ENCODE assay signal across 8 cellular contexts in genomic region chr11:43943931-43944751, GRCh38. TPM values are rescaled to one million over a fixed set of nuclear protein-coding genes. Genes with fewer than 3 reads are reported as not detected.
DNase-seq lines count a peak whose midpoint lies in the region; ATAC-seq and TF ChIP-seq lines count a peak whose summit lies in the region.

No MANE protein-coding gene starts in this region.

- peak in 1 of 4 donors; percentile 50 for TF ChIP-seq POLR2A in upper lobe of left lung (IDR thresholded peaks at IDR 0.05)

- H3K27me3 ChIP-seq in CD8-positive, alpha-beta memory T cell (ENCODE audit: insufficient read depth, low read length, poor library complexity, severe bottlenecking), result peaks cover 19% of the 10 kb centered on the region
- peaks cover 0 to 6% (median 2%) of the 10 kb centered on the region in 4 donors for H3K27me3 ChIP-seq in upper lobe of left lung

- H3K36me3 Mint-ChIP-seq in CD8-positive, alpha-beta memory T cell, result peaks cover 0 to 3% (median 0%) of the 10 kb centered on the region in 3 donors

- H3K27ac ChIP-seq in CD8-positive, alpha-beta memory T cell (ENCODE audit: low read depth, low read length), result no peak overlapping the region
- no peak overlapping the region for H3K27ac ChIP-seq in mesodermal cell (ENCODE audit: low read depth, low read length, severe bottlenecking)
- peak overlapping the region; percentile 82 to 94 (median 86) for H3K27ac ChIP-seq in upper lobe of left lung

- peak overlapping the region; percentile 81 to 91 (median 88) for H3K4me3 Mint-ChIP-seq in CD8-positive, alpha-beta memory T cell

- H3K9me3 ChIP-seq in CD8-positive, alpha-beta memory T cell (ENCODE audit: low read length), result no peaks in the 10 kb centered on the region
- H3K9me3 ChIP-seq in mesodermal cell (ENCODE audit: control insufficient read depth, low read length), result no peaks in the 10 kb centered on the region
- no peaks in the 10 kb centered on the region for H3K9me3 ChIP-seq in upper lobe of left lung

- TF ChIP-seq CTCF in choroid plexus epithelial cell (conservative IDR thresholded peaks at IDR 0.05; ENCODE audit: low read depth, low read length) (no peak), upper lobe of left lung (IDR thresholded peaks at IDR 0.05) (no peak)

- CTCF ChIA-PET in CD8-positive, alpha-beta memory T cell (lab: Charles Lee), result interaction anchor here (1.4 kb wide), 1 partner anchor 54 kb away, joined by 3 read pairs; no protein-coding TSS in a partner anchor

- no peaks in the 10 kb centered on the region for H3K36me3 ChIP-seq in CD8-positive, alpha-beta memory T cell (ENCODE audit: insufficient read depth, low read length)
- H3K36me3 ChIP-seq in mesodermal cell (ENCODE audit: control insufficient read depth, insufficient read depth, low read length) (no peaks in the 10 kb centered on the region), upper lobe of left lung (no peaks in the 10 kb centered on the region)

- ATAC-seq in upper lobe of left lung (ENCODE audit: low FRiP score in 2 of 2), result peak; percentile 11 to 39

- no peak for DNase-seq in CD8-positive, alpha-beta memory T cell
- DNase-seq in NCI-H69 (lab: John Stamatoyannopoulos, UW), result peak; percentile 66
- peak; percentile 76 for DNase-seq in choroid plexus epithelial cell (ENCODE audit: low read depth)
- peak in 1 of 2 donors; percentile 84 for DNase-seq in upper lobe of left lung
- no peak for DNase-seq in NCI-H446 treated with DMSO at 0.1 percent for 48 hours (lab: John Stamatoyannopoulos, UW)
- no peak for DNase-seq in NOMO-1 (lab: John Stamatoyannopoulos, UW; ENCODE audit: unreplicated experiment in 2 of 2)
- DNase-seq in NCI-H187 treated with DMSO at 0.1 percent for 48 hours (lab: John Stamatoyannopoulos, UW), result no peak

- POLR2A ChIA-PET in CD8-positive, alpha-beta memory T cell (lab: Charles Lee), result no interaction called here

- WGBS in mesodermal cell (ENCODE audit: insufficient coverage in 2 of 2), 2 experiments, result 2 to 3% methylated on average over 36 to 43 of the region's 54 CpGs
- 0 to 3% methylated on average over 14 to 37 of the region's 54 CpGs for WGBS in upper lobe of left lung, 2 donors

- H3K4me1 Mint-ChIP-seq in CD8-positive, alpha-beta memory T cell, result peaks cover 14 to 20% (median 15%) of the 10 kb centered on the region in 3 donors

- H3K4me3 ChIP-seq in CD8-positive, alpha-beta memory T cell (ENCODE audit: low read length), result no peak overlapping the region
- H3K4me3 ChIP-seq in choroid plexus epithelial cell (ENCODE audit: low read depth, low read length) (peak overlapping the region; percentile 85), mesodermal cell (ENCODE audit: extremely low read depth, insufficient read depth, low read length, poor library complexity, severe bottlenecking) (peak overlapping the region; percentile 48), upper lobe of left lung (peak overlapping the region; percentile 30 to 83 (median 68))

- no peaks in the 10 kb centered on the region for H3K9me3 Mint-ChIP-seq in CD8-positive, alpha-beta memory T cell

- TF ChIP-seq EP300 in upper lobe of left lung (IDR thresholded peaks at IDR 0.05), result no peak

- H3K27ac Mint-ChIP-seq in CD8-positive, alpha-beta memory T cell, result no peak overlapping the region

- peaks cover 8% of the 10 kb centered on the region for H3K4me1 ChIP-seq in CD8-positive, alpha-beta memory T cell (ENCODE audit: insufficient read depth, low read length)
- H3K4me1 ChIP-seq in mesodermal cell (ENCODE audit: control insufficient read depth, insufficient read depth, low read length, poor library complexity, severe bottlenecking), result peaks cover 8% of the 10 kb centered on the region
- H3K4me1 ChIP-seq in upper lobe of left lung, result peaks cover 17 to 38% (median 23%) of the 10 kb centered on the region in 4 donors

- peaks cover 40 to 70% of the 10 kb centered on the region in 2 donors for H3K27me3 Mint-ChIP-seq in CD8-positive, alpha-beta memory T cell

RNA-seq across cellular contexts. Expression of gene C11orf96, which starts 1.7 kb away (rescaled TPM):
- under 1 TPM; 0.29 to 0.31 TPM for total RNA-seq in CD8-positive, alpha-beta memory T cell
- polyA plus RNA-seq in CD8-positive, alpha-beta memory T cell, result not detected
- polyA plus RNA-seq in mesodermal cell (2013, experiment 1 of 2), result 8.8 TPM
- polyA plus RNA-seq in mesodermal cell (2013, experiment 2 of 2), result 11.5 TPM
- total RNA-seq in upper lobe of left lung, result 100 to 1,000 TPM in 4 of 6 donors, 10 to 100 TPM in 2; 83.2 to 255 (median 168) TPM

Comparison
In these comparisons a context has a peak if more than half of its experiments do, and no peak if none do; other contexts are left out.
1. DNase-seq: peak in NCI-H69 (single experiment) and choroid plexus epithelial cell (single experiment); none in CD8-positive, alpha-beta memory T cell (0 of 5), NCI-H446 treated with DMSO at 0.1 percent for 48 hours (single experiment), NOMO-1 (0 of 2) and NCI-H187 treated with DMSO at 0.1 percent for 48 hours (single experiment).
2. H3K27ac ChIP-seq: peak in upper lobe of left lung (4 of 4); none in CD8-positive, alpha-beta memory T cell (single experiment) and mesodermal cell (single experiment).
3. RNA of gene C11orf96, which starts 1.7 kb away (total RNA-seq): 83.2 to 255 TPM in upper lobe of left lung; 0.29 to 0.31 TPM in CD8-positive, alpha-beta memory T cell; every median in the first group is over 10 times any median in the second.